In genomic region chr1:65114312-65114711, GRCh38 we compare ENCODE assay signal across 14 cellular contexts. TPM values are rescaled to one million over a fixed set of nuclear protein-coding genes. Genes with fewer than 3 reads are reported as not detected.
DNase-seq lines count a peak whose midpoint lies in the region; ATAC-seq, FAIRE-seq and TF ChIP-seq lines count a peak whose summit lies in the region.
"Had no signal": no experiment of that assay in that cellular context is flagged by ENCODE, and none has a peak within 500 bp of the region (broad histone marks: within the 10 kb centered on the region; RNA-seq: fewer than 3 reads in every experiment).

No MANE protein-coding gene starts in this region.

- H3K9me3 ChIP-seq in heart left ventricle: no peaks in the 10 kb centered on the region
- no peaks in the 10 kb centered on the region for H3K9me3 ChIP-seq in kidney (ENCODE audit: control insufficient read depth in 1 of 2, low read length in 2 of 2)

- H3K27me3 ChIP-seq in heart left ventricle: no peaks in the 10 kb centered on the region

- H3K9me3 Mint-ChIP-seq in nephron (peaks cover 5% of the 10 kb centered on the region), immature natural killer cell (no peaks in the 10 kb centered on the region)
- H3K9me3 Mint-ChIP-seq: stimulated activated naive CD8-positive, alpha-beta T cell treated with anti-CD3 and anti-CD28 coated beads, Interleukin-15, Interleukin-2, amounts not matched to agents 100 ng/mL and 50 ng/mL, for 24 hours had no signal

- H3K36me3 Mint-ChIP-seq in nephron (ENCODE audit: low read depth) (no peaks in the 10 kb centered on the region), immature natural killer cell (no peaks in the 10 kb centered on the region)

- H3K4me1 Mint-ChIP-seq in nephron: peaks cover 29% of the 10 kb centered on the region
- H3K4me1 Mint-ChIP-seq in immature natural killer cell: no peaks in the 10 kb centered on the region

- H3K27me3 Mint-ChIP-seq in nephron (ENCODE audit: low read depth) (no peaks in the 10 kb centered on the region), immature natural killer cell (ENCODE audit: low read depth in 3 of 3) (peaks cover 3 to 6% (median 6%) of the 10 kb centered on the region in 3 donors)

- peak in 2 of 4 donors; percentile 58 to 75 for ATAC-seq in heart left ventricle
- ATAC-seq in Right ventricle myocardium inferior: no peak
- no peak for ATAC-seq in HG03135 (IDR thresholded peaks at IDR 0.05; ENCODE audit: unreplicated experiment)
- ATAC-seq: HCT116, PC-3 had no signal

- H3K4me1 ChIP-seq in heart left ventricle (peaks cover 0 to 17% (median 8%) of the 10 kb centered on the region in 12 donors), kidney (ENCODE audit: control insufficient read depth in 1 of 2, insufficient read depth in 1 of 2, low read depth in 1 of 2, low read length in 2 of 2) (no peaks in the 10 kb centered on the region)

- H3K27ac ChIP-seq in heart left ventricle (peak overlapping the region in 6 of 12 donors; percentile 31 to 83 (median 62)), kidney (ENCODE audit: low read depth in 2 of 2, low read length in 2 of 2) (no peak overlapping the region)

- 35 to 45% (median 40%) methylated on average over 4 of the region's 4 CpGs for WGBS in heart left ventricle, 4 donors

- H3K4me3 ChIP-seq in heart left ventricle (no peak overlapping the region), kidney (ENCODE audit: low read length in 2 of 2) (no peak overlapping the region)

- intact Hi-C loops in heart left ventricle (cut with DNase I): no loop called here
- intact Hi-C loops in Right ventricle myocardium inferior (cut with DNase I): no loop called here
- intact Hi-C loops in kidney (cut with DNase I): no loop called here

- H3K27ac Mint-ChIP-seq in nephron (peak overlapping the region; percentile 79 to 92 (median 82)), immature natural killer cell (no peak overlapping the region)
- H3K27ac Mint-ChIP-seq: stimulated activated naive CD8-positive, alpha-beta T cell treated with anti-CD3 and anti-CD28 coated beads, Interleukin-15, Interleukin-2, amounts not matched to agents 100 ng/mL and 50 ng/mL, for 24 hours had no signal

- FAIRE-seq in kidney (lab: Jason Lieb, UNC): no peak
- FAIRE-seq: TTC549 had no signal

- H3K9ac ChIP-seq in kidney (ENCODE audit: low read length in 2 of 2): no peak overlapping the region

- DNase-seq in heart left ventricle: peak in 4 of 5 donors; percentile 26 to 59 (median 40)
- no peak for DNase-seq in Right ventricle myocardium inferior (ENCODE audit: missing footprints)
- DNase-seq in dermis blood vessel endothelial cell: peak; percentile 86
- no peak for DNase-seq in immature natural killer cell
- DNase-seq in mesenteric fat pad (ENCODE audit: low spot score): no peak
- no peak for DNase-seq in kidney
- DNase-seq: GDM1; PC-3; stimulated activated CD4-positive, alpha-beta T cell treated with anti-CD3 and anti-CD28 coated beads, Interleukin-2, amount 100 ng/mL, for 24 hours had no signal

- TF ChIP-seq CTCF in heart left ventricle (IDR thresholded peaks at IDR 0.05): no peak
- no peak for TF ChIP-seq CTCF in nephron (IDR thresholded peaks at IDR 0.05; ENCODE audit: unreplicated experiment in 3 of 3)
- TF ChIP-seq CTCF in kidney (IDR thresholded peaks at IDR 0.05; ENCODE audit: borderline replicate concordance, extremely low read depth, insufficient read depth): no peak

- H3K36me3 ChIP-seq in heart left ventricle: no peaks in the 10 kb centered on the region
- no peaks in the 10 kb centered on the region for H3K36me3 ChIP-seq in kidney (ENCODE audit: control insufficient read depth in 1 of 2, insufficient read depth in 2 of 2, low read length in 2 of 2)

- no peak overlapping the region for H3K4me3 Mint-ChIP-seq in nephron
- no peak overlapping the region for H3K4me3 Mint-ChIP-seq in immature natural killer cell
- H3K4me3 Mint-ChIP-seq: stimulated activated naive CD8-positive, alpha-beta T cell treated with anti-CD3 and anti-CD28 coated beads, Interleukin-15, Interleukin-2, amounts not matched to agents 100 ng/mL and 50 ng/mL, for 24 hours had no signal

- no peak for TF ChIP-seq POLR2A in heart left ventricle (IDR thresholded peaks at IDR 0.05)

RNA-seq across cellular contexts. Expression of gene AK4, which starts 33.7 kb away (rescaled TPM):
- total RNA-seq in heart left ventricle (100 to 1,000 TPM in 8 of 9 donors, 10 to 100 TPM in 1; 87.8 to 181 (median 123) TPM), Right ventricle myocardium inferior (153 TPM), dermis blood vessel endothelial cell (21.1 and 23.1 TPM in 2 replicates), mesenteric fat pad (101 TPM), kidney (47.6 TPM)
- polyA plus RNA-seq in heart left ventricle (10 to 100 TPM; 16.0 to 40.0 TPM), immature natural killer cell (under 1 TPM in 1 of 3 donors, not detected in 2; 0.41 TPM), kidney (ENCODE audit: insufficient read depth, low read depth, low replicate concordance) (131 TPM)

Comparison
In these comparisons a context has a peak if more than half of its experiments do, and no peak if none do; other contexts are left out.
1. DNase-seq: peak in heart left ventricle (4 of 5) and dermis blood vessel endothelial cell (single experiment); none in Right ventricle myocardium inferior (single experiment), immature natural killer cell (0 of 3), mesenteric fat pad (single experiment) and kidney (single experiment).
2. H3K27ac Mint-ChIP-seq: peak in nephron (3 of 3); none in immature natural killer cell (0 of 6).